26 cellular contexts compared by ENCODE assay signal in genomic region chr16:70597135-70597534, GRCh38. TPM values are rescaled to one million over a fixed set of nuclear protein-coding genes. Genes with fewer than 3 reads are reported as not detected.
"Had no signal": no experiment of that assay in that cellular context is flagged by ENCODE, and none has a peak within 500 bp of the region (broad histone marks: within the 10 kb centered on the region; RNA-seq: fewer than 3 reads in every experiment).

No MANE protein-coding gene starts in this region.

- FAIRE-seq: small intestine had no signal

- H3K79me2 ChIP-seq: hepatocyte, parathyroid adenoma had no signal

- H3K27ac ChIP-seq: heart right ventricle, hepatocyte, left ventricle myocardium inferior, neutrophil, parathyroid adenoma, psoas muscle, stomach, testis, thyroid gland, upper lobe of right lung, uterus had no signal

- DNase-seq: heart right ventricle; islet precursor cell; left ventricle myocardium inferior; midbrain; mucosa of descending colon; naive thymus-derived CD4-positive, alpha-beta T cell; occipital lobe; small intestine; stimulated activated CD4-positive, alpha-beta T cell treated with anti-CD3 and anti-CD28 coated beads, Interleukin-1b, Interleukin-23, amount 100 ng/mL, for 48 hours; stimulated activated CD4-positive, alpha-beta T cell treated with anti-CD3 and anti-CD28 coated beads, Interleukin-2, amount 100 ng/mL, for 48 hours; stimulated activated CD4-positive, alpha-beta T cell treated with anti-CD3 and anti-CD28 coated beads, Interleukin-4, amount 100 ng/mL, for 4 hours; stimulated activated CD8-positive, alpha-beta memory T cell treated with anti-CD3 and anti-CD28 coated beads, Interleukin-4, amount 100 ng/mL, for 48 hours; stimulated activated naive B cell treated with anti-CD40 and anti-IgM and Interleukin-4, amounts not matched to agents 10 μg/mL and 1 μg/mL and 100 μg/mL, for 72 hours; stimulated activated naive CD8-positive, alpha-beta T cell treated with anti-CD3 and anti-CD28 coated beads, Interleukin-15, Interleukin-2, amounts not matched to agents 100 U/mL and 50 U/mL, for 24 hours; stomach; testis; thyroid gland; trophoblast cell; upper lobe of right lung; uterus had no signal

- H3K27me3 ChIP-seq: heart right ventricle, hepatocyte, neutrophil, stomach, testis, thyroid gland, upper lobe of right lung, uterus had no signal

- H3K36me3 ChIP-seq: heart right ventricle, left ventricle myocardium inferior, neutrophil, stomach, thyroid gland, upper lobe of right lung, uterus had no signal

- H3K4me1 ChIP-seq: psoas muscle, uterus had no signal

- H3K4me2 ChIP-seq: hepatocyte had no signal

- H2AFZ ChIP-seq: hepatocyte, parathyroid adenoma had no signal

- H3K4me3 ChIP-seq: heart right ventricle, hepatocyte, left ventricle myocardium inferior, lung, mucosa of descending colon, psoas muscle, stomach, testis, thyroid gland, upper lobe of right lung, uterus had no signal

- H3K9me3 ChIP-seq: left ventricle myocardium inferior, mucosa of descending colon, neutrophil, stomach, testis, thyroid gland, upper lobe of right lung, uterus had no signal

- H3K9ac ChIP-seq: parathyroid adenoma had no signal

- ATAC-seq: heart right ventricle; mucosa of descending colon; naive thymus-derived CD4-positive, alpha-beta T cell; psoas muscle; sciatic nerve; stimulated activated naive B cell treated with anti-CD40 and anti-IgM and Interleukin-4, amounts not matched to agents 10 μg/mL and 1 μg/mL and 100 μg/mL, for 72 hours; stimulated activated naive CD8-positive, alpha-beta T cell treated with anti-CD3 and anti-CD28 coated beads, Interleukin-15, Interleukin-2, amounts not matched to agents 100 U/mL and 50 U/mL, for 24 hours; upper lobe of right lung had no signal

RNA-seq across cellular contexts. Expression of gene IL34, which starts 49.2 kb away (rescaled TPM):
- polyA plus RNA-seq: naive thymus-derived CD4-positive, alpha-beta T cell had no signal
